In genomic region chr3:196237203-196237602, GRCh38 we compare ENCODE assay signal across 25 cellular contexts. TPM values are rescaled to one million over a fixed set of nuclear protein-coding genes. Genes with fewer than 3 reads are reported as not detected.
DNase-seq lines count a peak whose midpoint lies in the region; ATAC-seq, FAIRE-seq and TF ChIP-seq lines count a peak whose summit lies in the region.
"Had no signal": no experiment of that assay in that cellular context is flagged by ENCODE, and none has a peak within 500 bp of the region (broad histone marks: within the 10 kb centered on the region; RNA-seq: fewer than 3 reads in every experiment).

No MANE protein-coding gene starts in this region.

- POLR2A ChIA-PET in CD4-positive, alpha-beta T cell (lab: Charles Lee) = no interaction called here

- no peak overlapping the region for H3K27ac ChIP-seq in CD4-positive, alpha-beta T cell (ENCODE audit: low read depth, low read length)
- H3K27ac ChIP-seq: right atrium auricular region, tibial artery had no signal

- CTCF ChIA-PET in CD4-positive, alpha-beta T cell (lab: Charles Lee) = no interaction called here

- no peak overlapping the region for H3K4me3 Mint-ChIP-seq in activated naive CD8-positive, alpha-beta T cell treated with anti-CD3 and anti-CD28 coated beads for 36 hours
- no peak overlapping the region for H3K4me3 Mint-ChIP-seq in neural crest cell
- H3K4me3 Mint-ChIP-seq in CD4-positive, alpha-beta T cell = no peak overlapping the region
- H3K4me3 Mint-ChIP-seq: activated CD4-positive, alpha-beta T cell treated with anti-CD3 and anti-CD28 coated beads, Interleukin-2, amount 10 ng/mL, durations not matched to agents 7 days and 5 days; naive B cell had no signal

- peak; percentile 46 for ATAC-seq in HG03342 (IDR thresholded peaks at IDR 0.05; ENCODE audit: unreplicated experiment)
- no peak for ATAC-seq in CD4-positive, alpha-beta T cell (ENCODE audit: poor library complexity)
- ATAC-seq in left lobe of liver = no peak

- H3K36me3 Mint-ChIP-seq in activated naive CD8-positive, alpha-beta T cell treated with anti-CD3 and anti-CD28 coated beads for 36 hours = peaks cover 4% of the 10 kb centered on the region
- H3K36me3 Mint-ChIP-seq in neural crest cell (ENCODE audit: low read depth) = peaks cover 11% of the 10 kb centered on the region
- H3K36me3 Mint-ChIP-seq in CD4-positive, alpha-beta T cell (ENCODE audit: low read depth) = peaks cover 58% of the 10 kb centered on the region
- H3K36me3 Mint-ChIP-seq: IgD-negative memory B cell had no signal

- DNase-seq in D721Med (ENCODE audit: insufficient read length, low spot score) = peak; percentile 56
- DNase-seq in activated naive CD8-positive, alpha-beta T cell treated with anti-CD3 and anti-CD28 coated beads for 36 hours = no peak
- no peak for DNase-seq in neural crest cell (ENCODE audit: low read depth, low spot score)
- DNase-seq in CD4-positive, alpha-beta T cell = no peak
- no peak for DNase-seq in GM12892 (ENCODE audit: insufficient read length)
- no peak for DNase-seq in NCI-H2171 (lab: John Stamatoyannopoulos, UW)
- DNase-seq in left lobe of liver (ENCODE audit: low spot score) = no peak
- DNase-seq: activated CD4-positive, alpha-beta T cell treated with anti-CD3 and anti-CD28 coated beads, Interleukin-2, amount 10 ng/mL, durations not matched to agents 7 days and 5 days; activated naive CD4-positive, alpha-beta T cell; Caco-2; caudate nucleus; erythroblast; naive B cell; NCI-H1694 treated with DMSO at 0.1 percent for 48 hours; NCI-H2227 treated with DMSO at 0.1 percent for 48 hours; NCI-H774; SIG-M5; T-helper 1 cell; tibial artery had no signal

- no peaks in the 10 kb centered on the region for H3K27me3 Mint-ChIP-seq in activated naive CD8-positive, alpha-beta T cell treated with anti-CD3 and anti-CD28 coated beads for 36 hours
- H3K27me3 Mint-ChIP-seq in neural crest cell (ENCODE audit: low read depth) = no peaks in the 10 kb centered on the region
- H3K27me3 Mint-ChIP-seq in CD4-positive, alpha-beta T cell = no peaks in the 10 kb centered on the region
- H3K27me3 Mint-ChIP-seq: activated CD4-positive, alpha-beta T cell treated with anti-CD3 and anti-CD28 coated beads, Interleukin-2, amount 10 ng/mL, durations not matched to agents 7 days and 5 days; IgD-negative memory B cell; naive B cell had no signal

- H3K27ac Mint-ChIP-seq in activated naive CD8-positive, alpha-beta T cell treated with anti-CD3 and anti-CD28 coated beads for 36 hours = peak overlapping the region; percentile 22
- peak overlapping the region; percentile 85 for H3K27ac Mint-ChIP-seq in neural crest cell (ENCODE audit: unreplicated experiment)
- no peak overlapping the region for H3K27ac Mint-ChIP-seq in CD4-positive, alpha-beta T cell
- H3K27ac Mint-ChIP-seq: activated CD4-positive, alpha-beta T cell treated with anti-CD3 and anti-CD28 coated beads, Interleukin-2, amount 10 ng/mL, durations not matched to agents 7 days and 5 days had no signal

- no peak for TF ChIP-seq POLR2A in GM12892 (IDR thresholded peaks at IDR 0.05; ENCODE audit: low read depth, low read length)

- H3K9me3 Mint-ChIP-seq in activated naive CD8-positive, alpha-beta T cell treated with anti-CD3 and anti-CD28 coated beads for 36 hours = no peaks in the 10 kb centered on the region
- H3K9me3 Mint-ChIP-seq in neural crest cell = no peaks in the 10 kb centered on the region
- no peaks in the 10 kb centered on the region for H3K9me3 Mint-ChIP-seq in CD4-positive, alpha-beta T cell
- H3K9me3 Mint-ChIP-seq: activated CD4-positive, alpha-beta T cell treated with anti-CD3 and anti-CD28 coated beads, Interleukin-2, amount 10 ng/mL, durations not matched to agents 7 days and 5 days; IgD-negative memory B cell; naive B cell had no signal

- intact Hi-C loops in CD4-positive, alpha-beta T cell (cut with DNase I, micrococcal nuclease) = no loop called here

- H3K27me3 ChIP-seq in CD4-positive, alpha-beta T cell (ENCODE audit: control insufficient read depth, insufficient read depth, low read length) = no peaks in the 10 kb centered on the region
- H3K27me3 ChIP-seq: right atrium auricular region, tibial artery had no signal

- FAIRE-seq in D721Med (lab: Jason Lieb, UNC) (no peak), GM12892 (lab: Jason Lieb, UNC) (no peak)
- FAIRE-seq: frontal cortex had no signal

- no peaks in the 10 kb centered on the region for H3K9me3 ChIP-seq in CD4-positive, alpha-beta T cell (ENCODE audit: control insufficient read depth, low read length)
- H3K9me3 ChIP-seq: Caco-2, right atrium auricular region, tibial artery had no signal

- H3K4me1 Mint-ChIP-seq in activated naive CD8-positive, alpha-beta T cell treated with anti-CD3 and anti-CD28 coated beads for 36 hours = peaks cover 23% of the 10 kb centered on the region
- H3K4me1 Mint-ChIP-seq in neural crest cell = no peaks in the 10 kb centered on the region
- no peaks in the 10 kb centered on the region for H3K4me1 Mint-ChIP-seq in CD4-positive, alpha-beta T cell (ENCODE audit: low read depth)

- TF ChIP-seq CTCF in D721Med (IDR thresholded peaks at IDR 0.05; ENCODE audit: insufficient read depth, missing control alignments) (no peak), neural crest cell (conservative IDR thresholded peaks at IDR 0.05) (no peak)
- no peak for TF ChIP-seq CTCF in CD4-positive, alpha-beta T cell (IDR thresholded peaks at IDR 0.05)

RNA-seq across cellular contexts. Expression of gene SLC51A, which starts 20.9 kb away (rescaled TPM):
- total RNA-seq in activated naive CD8-positive, alpha-beta T cell treated with anti-CD3 and anti-CD28 coated beads for 36 hours = not detected
- not detected in 2 replicates for total RNA-seq in neural crest cell
- total RNA-seq in CD4-positive, alpha-beta T cell = not detected
- 1.7 TPM for polyA plus RNA-seq in GM12892 (2012; ENCODE audit: missing spikeins)
- 20.0 TPM for total RNA-seq in left lobe of liver
- total RNA-seq: activated CD4-positive, alpha-beta T cell treated with anti-CD3 and anti-CD28 coated beads, Interleukin-2, amount 10 ng/mL, durations not matched to agents 7 days and 5 days; Caco-2; frontal cortex; kidney epithelial cell; osteocyte had no signal

RNA-seq across cellular contexts. Expression of gene ZDHHC19, which starts 26.0 kb away (rescaled TPM):
- total RNA-seq in activated naive CD8-positive, alpha-beta T cell treated with anti-CD3 and anti-CD28 coated beads for 36 hours = not detected
- total RNA-seq in neural crest cell = not detected in 2 replicates
- total RNA-seq in CD4-positive, alpha-beta T cell = not detected
- not detected for polyA plus RNA-seq in GM12892 (2012; ENCODE audit: missing spikeins)
- 1.3 TPM for total RNA-seq in left lobe of liver
- total RNA-seq: activated CD4-positive, alpha-beta T cell treated with anti-CD3 and anti-CD28 coated beads, Interleukin-2, amount 10 ng/mL, durations not matched to agents 7 days and 5 days; Caco-2; frontal cortex; kidney epithelial cell; osteocyte; right atrium auricular region had no signal

RNA-seq across cellular contexts. Expression of gene PCYT1A, which starts 50.3 kb away (rescaled TPM):
- total RNA-seq in activated naive CD8-positive, alpha-beta T cell treated with anti-CD3 and anti-CD28 coated beads for 36 hours = 10 to 100 TPM; 41.2 to 42.1 TPM
- 30.2 and 31.0 TPM in 2 replicates for total RNA-seq in neural crest cell
- total RNA-seq in CD4-positive, alpha-beta T cell = 10 to 100 TPM; 49.8 to 54.7 TPM
- polyA plus RNA-seq in GM12892 (2012; ENCODE audit: missing spikeins) = 27.0 TPM
- total RNA-seq in left lobe of liver = 22.2 TPM

Comparison
In these comparisons a context has a peak if more than half of its experiments do, and no peak if none do; other contexts are left out.
1. RNA of gene SLC51A, which starts 20.9 kb away (total RNA-seq): 20.0 TPM in left lobe of liver (single experiment); not detected in activated naive CD8-positive, alpha-beta T cell treated with anti-CD3 and anti-CD28 coated beads for 36 hours, not detected in neural crest cell and not detected in CD4-positive, alpha-beta T cell; every median in the first group is over 10 times any median in the second.